ENCODE assay signal across 27 cellular contexts in the genomic region with DNA sequence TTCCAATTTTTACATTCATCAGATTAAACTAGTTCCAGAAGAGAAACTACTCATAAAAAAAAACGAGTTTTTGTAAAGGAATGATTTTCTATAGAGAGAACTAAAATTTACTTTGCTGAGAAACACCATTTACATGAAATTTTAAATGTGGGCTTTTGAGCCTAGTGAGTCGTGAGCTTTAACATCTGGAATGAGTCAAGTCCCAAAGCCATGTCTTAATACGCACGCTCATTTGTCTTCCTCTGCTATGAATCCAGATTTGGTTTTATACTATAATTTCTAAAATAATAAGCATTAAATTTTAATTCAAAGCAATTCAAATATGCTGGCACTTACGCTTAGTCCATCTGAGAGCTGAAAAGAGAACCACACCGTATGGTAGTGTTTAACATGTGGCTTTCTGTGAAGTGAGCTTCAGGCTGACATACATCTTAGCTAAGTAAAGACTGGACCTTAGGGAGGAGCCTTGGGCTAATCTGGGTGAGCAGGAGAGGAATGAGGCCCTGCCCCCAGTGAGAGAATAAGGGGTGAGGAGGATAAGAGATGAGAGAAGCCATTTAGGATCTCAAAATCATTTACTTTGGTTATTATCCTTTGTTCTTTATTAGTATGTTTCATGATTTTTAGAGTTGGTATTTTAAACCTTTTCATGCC. TPM values are rescaled to one million over a fixed set of nuclear protein-coding genes. Genes with fewer than 3 reads are reported as not detected.
DNase-seq lines count a peak whose midpoint lies in the region; FAIRE-seq and TF ChIP-seq lines count a peak whose summit lies in the region.
"Had no signal": no experiment of that assay in that cellular context is flagged by ENCODE, and none has a peak within 500 bp of the region (broad histone marks: within the 10 kb centered on the region; RNA-seq: fewer than 3 reads in every experiment).

No MANE protein-coding gene starts in this region.

- DNase-seq in H54 (ENCODE audit: insufficient read length, low spot score) (no peak), adipocyte (ENCODE audit: low read depth) (peak; percentile 74), fibroblast of peridontal ligament (ENCODE audit: extremely low read depth) (peak; percentile 79), osteoblast (ENCODE audit: insufficient read length, low spot score, missing footprints) (no peak), CD1c-positive myeloid dendritic cell (ENCODE audit: extremely low spot score) (no peak), NCI-H2196 treated with DMSO at 0.1 percent for 48 hours (lab: John Stamatoyannopoulos, UW; ENCODE audit: unreplicated experiment) (no peak), NCI-H187 treated with DMSO at 0.1 percent for 48 hours (lab: John Stamatoyannopoulos, UW) (no peak), GM12891 (ENCODE audit: insufficient read length, low spot score) (no peak)
- DNase-seq: activated CD4-positive, alpha-beta T cell treated with anti-CD3 and anti-CD28 coated beads, Interleukin-2, amount 50 U/mL, for 1 hour; activated naive CD4-positive, alpha-beta T cell treated with anti-CD3 and anti-CD28 coated beads, Interleukin-2, amount 10 ng/mL, durations not matched to agents 7 days and 5 days; anterior cingulate cortex; caudate nucleus; CD4-positive, CD25-positive, alpha-beta regulatory T cell; dorsolateral prefrontal cortex; gastrocnemius medialis; hypothalamus; mucosa of descending colon; NCI-H1417 treated with DMSO at 0.1 percent for 48 hours; NCI-H510A treated with DMSO at 0.1 percent for 48 hours; nephron progenitor cell; Peyer's patch; posterior cingulate gyrus; stomach; T-helper 2 cell; WERI-Rb-1 had no signal

- no peaks in the 10 kb centered on the region for H3K27me3 ChIP-seq in adipocyte (replicated peaks; ENCODE audit: control insufficient read depth, insufficient read depth, low read length)
- no peaks in the 10 kb centered on the region for H3K27me3 ChIP-seq in osteoblast (ENCODE audit: insufficient read depth, low read length)
- H3K27me3 ChIP-seq: dorsolateral prefrontal cortex, gastrocnemius medialis, Peyer's patch, stomach, tibial nerve had no signal

- H3K27ac ChIP-seq in osteoblast (ENCODE audit: low read depth, low read length) = peak overlapping the region; percentile 94
- H3K27ac ChIP-seq: gastrocnemius medialis, Peyer's patch, stomach, WERI-Rb-1 had no signal

- H3K4me3 ChIP-seq in adipocyte (ENCODE audit: low read length) (no peak overlapping the region), osteoblast (ENCODE audit: insufficient read depth, low read length) (no peak overlapping the region)
- H3K4me3 ChIP-seq: dorsolateral prefrontal cortex, gastrocnemius medialis, mucosa of descending colon, Peyer's patch, stomach, tibial nerve had no signal

- no peak overlapping the region for H3K9ac ChIP-seq in adipocyte (ENCODE audit: low read length)

- FAIRE-seq in H54 (lab: Jason Lieb, UNC) (peak; percentile 27), GM12891 (lab: Jason Lieb, UNC) (no peak)
- FAIRE-seq: D721Med had no signal

- H3K4me2 ChIP-seq in osteoblast (ENCODE audit: insufficient read depth, low read length) = peak overlapping the region; percentile 68

- no peaks in the 10 kb centered on the region for H3K9me3 ChIP-seq in adipocyte (ENCODE audit: control insufficient read depth, low read length)
- H3K9me3 ChIP-seq in osteoblast (ENCODE audit: low read depth, low read length) = no peaks in the 10 kb centered on the region
- H3K9me3 ChIP-seq: gastrocnemius medialis, mucosa of descending colon, Peyer's patch, stomach, tibial nerve had no signal

- H3K4me1 ChIP-seq in adipocyte (ENCODE audit: control insufficient read depth, insufficient read depth, low read length) = peaks cover 40% of the 10 kb centered on the region
- H3K4me1 ChIP-seq in osteoblast (ENCODE audit: insufficient read depth, low read length) = peaks cover 33% of the 10 kb centered on the region
- H3K4me1 ChIP-seq: gastrocnemius medialis, Peyer's patch had no signal

- H2AFZ ChIP-seq in osteoblast (ENCODE audit: low read length) = peak overlapping the region; percentile 36

- no peaks in the 10 kb centered on the region for H4K20me1 ChIP-seq in osteoblast (ENCODE audit: insufficient read depth, low read length)

- TF ChIP-seq POLR2A in H54 (IDR thresholded peaks at IDR 0.05; ENCODE audit: low read depth, low read length) (no peak), GM12891 (IDR thresholded peaks at IDR 0.05; ENCODE audit: low read depth, low read length) (no peak)

- no peaks in the 10 kb centered on the region for H3K79me2 ChIP-seq in osteoblast (ENCODE audit: insufficient read depth, low read length)

- H3K36me3 ChIP-seq in adipocyte (ENCODE audit: control insufficient read depth, insufficient read depth, low read length, severe bottlenecking) (no peaks in the 10 kb centered on the region), osteoblast (ENCODE audit: insufficient read depth, low read length) (no peaks in the 10 kb centered on the region)
- H3K36me3 ChIP-seq: gastrocnemius medialis, Peyer's patch, stomach, tibial nerve, WERI-Rb-1 had no signal

- TF ChIP-seq CTCF in osteoblast (IDR thresholded peaks at IDR 0.05; ENCODE audit: extremely low read depth, low read depth, low read length) = no peak

TF ChIP-seq in GM12891, 5 proteins besides CTCF, POLR2A, EP300 and RAD21:
- TF ChIP-seq TAF1 (IDR thresholded peaks at IDR 0.05; ENCODE audit: low read depth, low read length) (no peak), SPI1 (IDR thresholded peaks at IDR 0.05; ENCODE audit: low read depth, low read length) (no peak), POU2F2 (IDR thresholded peaks at IDR 0.05; ENCODE audit: low read depth, low read length) (no peak), PAX5 (IDR thresholded peaks at IDR 0.05; ENCODE audit: insufficient read depth, low read length, severe bottlenecking) (no peak), POLR2AphosphoS5 (IDR thresholded peaks at IDR 0.05; ENCODE audit: low read depth, low read length) (no peak)
TF ChIP-seq in GM12891: peak in this region for 0.

RNA-seq across cellular contexts. Expression of gene CUBN, which starts 52.2 kb away (rescaled TPM):
- 0.88 and 1.1 TPM in 2 replicates for total RNA-seq in osteoblast
- 0.04 TPM for polyA plus RNA-seq in GM12891 (2012; ENCODE audit: low read depth, missing spikeins)

Comparison
In these comparisons a context has a peak if more than half of its experiments do, and no peak if none do; other contexts are left out.
1. DNase-seq: peak in adipocyte (single experiment) and fibroblast of peridontal ligament (single experiment); none in H54 (single experiment), osteoblast (single experiment), CD1c-positive myeloid dendritic cell (single experiment), NCI-H2196 treated with DMSO at 0.1 percent for 48 hours (single experiment), NCI-H187 treated with DMSO at 0.1 percent for 48 hours (single experiment) and GM12891 (single experiment).